Comparison of ENCODE assay signal across 16 cellular contexts in the genomic region with DNA sequence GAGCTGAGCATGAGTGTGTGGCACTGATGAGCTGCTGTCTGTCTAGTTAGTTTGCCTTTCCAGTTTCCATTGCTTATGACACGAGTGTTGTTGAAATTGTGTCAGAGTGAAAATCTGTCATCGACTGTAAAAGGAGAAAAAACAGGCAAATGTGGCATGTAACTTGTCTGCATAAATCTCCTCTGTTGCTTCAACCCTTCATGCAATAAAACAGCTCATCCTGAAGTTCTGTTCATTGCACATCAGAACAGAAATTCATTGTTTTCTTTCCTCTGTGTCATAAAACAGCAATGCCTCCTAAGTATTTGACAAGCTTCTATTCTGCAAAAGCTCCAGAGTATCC.
DNase-seq lines count a peak whose midpoint lies in the region; ATAC-seq and TF ChIP-seq lines count a peak whose summit lies in the region.
"Had no signal": no experiment of that assay in that cellular context is flagged by ENCODE, and none has a peak within 500 bp of the region (broad histone marks: within the 10 kb centered on the region; RNA-seq: fewer than 3 reads in every experiment).

No MANE protein-coding gene starts in this region.

- no peaks in the 10 kb centered on the region for H3K36me3 Mint-ChIP-seq in endodermal cell (ENCODE audit: low read depth)
- no peaks in the 10 kb centered on the region for H3K36me3 Mint-ChIP-seq in activated CD8-positive, alpha-beta memory T cell treated with anti-CD3 and anti-CD28 coated beads, Interleukin-2, amount 10 ng/mL, durations not matched to agents 7 days and 5 days
- H3K36me3 Mint-ChIP-seq: CD8-positive, alpha-beta memory T cell had no signal

- H3K14ac ChIP-seq in mesenchymal stem cell (ENCODE audit: low read length in 2 of 2), result no peak overlapping the region

- H3K27me3 ChIP-seq in GM23248 (replicated peaks; ENCODE audit: insufficient read depth) (no peaks in the 10 kb centered on the region), endodermal cell (ENCODE audit: control insufficient read depth, insufficient read depth, low read length, poor library complexity, severe bottlenecking) (no peaks in the 10 kb centered on the region), mesenchymal stem cell (ENCODE audit: control insufficient read depth in 1 of 2, insufficient read depth in 1 of 2, low read length in 2 of 2) (no peaks in the 10 kb centered on the region), skeletal muscle satellite cell (ENCODE audit: control insufficient read depth, insufficient read depth, low read length) (no peaks in the 10 kb centered on the region)
- H3K27me3 ChIP-seq: BLaER1, SJCRH30 had no signal

- no peak overlapping the region for H3K4me3 ChIP-seq in GM23248
- no peak overlapping the region for H3K4me3 ChIP-seq in endodermal cell (ENCODE audit: low read length)
- no peak overlapping the region for H3K4me3 ChIP-seq in mesenchymal stem cell (ENCODE audit: insufficient read depth in 1 of 2, low read depth in 1 of 2, low read length in 2 of 2)
- peak overlapping the region; percentile 7 for H3K4me3 ChIP-seq in skeletal muscle satellite cell (ENCODE audit: low read length)
- H3K4me3 ChIP-seq: BLaER1, K562, SJCRH30 had no signal

- H3K4me1 ChIP-seq in GM23248 (ENCODE audit: insufficient read depth) (peaks cover 75% of the 10 kb centered on the region), endodermal cell (ENCODE audit: control insufficient read depth, insufficient read depth, low read length) (no peaks in the 10 kb centered on the region), mesenchymal stem cell (ENCODE audit: control insufficient read depth, insufficient read depth, low read depth, low read length) (peaks cover 8% of the 10 kb centered on the region), skeletal muscle satellite cell (ENCODE audit: control insufficient read depth, insufficient read depth, low read length) (peaks cover 53% of the 10 kb centered on the region)
- H3K4me1 ChIP-seq: SJCRH30 had no signal

- no peak overlapping the region for H3K4me3 Mint-ChIP-seq in endodermal cell
- H3K4me3 Mint-ChIP-seq in activated CD8-positive, alpha-beta memory T cell treated with anti-CD3 and anti-CD28 coated beads, Interleukin-2, amount 10 ng/mL, durations not matched to agents 7 days and 5 days, result no peak overlapping the region
- H3K4me3 Mint-ChIP-seq: CD8-positive, alpha-beta memory T cell had no signal

- peak overlapping the region in 1 of 2 experiments; percentile 83 for H2BK12ac ChIP-seq in mesenchymal stem cell (ENCODE audit: low read length in 2 of 2)

- DNase-seq in GM23248 (peak; percentile 43), endodermal cell (no peak), mesenchymal stem cell (peak; percentile 74)
- no peak for DNase-seq in activated T-cell treated with anti-CD3 and anti-CD28 coated beads, Interleukin-2, amount 50 U/mL, for 1 hour
- DNase-seq in activated CD8-positive, alpha-beta memory T cell treated with anti-CD3 and anti-CD28 coated beads, Interleukin-2, amount 10 ng/mL, durations not matched to agents 7 days and 5 days, result no peak
- DNase-seq: CD8-positive, alpha-beta memory T cell; HCEC 1CT; NCI-H1092 treated with DMSO at 0.1 percent for 48 hours; NCI-H1694 treated with DMSO at 0.1 percent for 48 hours; SJCRH30 had no signal

- H3F3A ChIP-seq in GM23248 (ENCODE audit: insufficient read depth), result peaks cover 41% of the 10 kb centered on the region

- H3K36me3 ChIP-seq in GM23248 (ENCODE audit: low read depth) (no peaks in the 10 kb centered on the region), endodermal cell (ENCODE audit: control insufficient read depth, insufficient read depth, low read length) (no peaks in the 10 kb centered on the region), mesenchymal stem cell (ENCODE audit: control insufficient read depth in 1 of 2, insufficient read depth in 2 of 2, low read depth in 1 of 2, low read length in 2 of 2) (no peaks in the 10 kb centered on the region), skeletal muscle satellite cell (ENCODE audit: insufficient read depth, low read length) (no peaks in the 10 kb centered on the region)
- H3K36me3 ChIP-seq: BLaER1, SJCRH30 had no signal

- no peaks in the 10 kb centered on the region for H4K20me1 ChIP-seq in GM23248 (ENCODE audit: insufficient read depth)
- H4K20me1 ChIP-seq: BLaER1 had no signal

- H2AFZ ChIP-seq in GM23248 (no peak overlapping the region), mesenchymal stem cell (ENCODE audit: low read depth, low read length) (no peak overlapping the region)

- peak overlapping the region; percentile 10 to 78 for H3K4ac ChIP-seq in mesenchymal stem cell (ENCODE audit: low read depth in 1 of 2, low read length in 2 of 2)

- H3K4me2 ChIP-seq in GM23248 (ENCODE audit: unreplicated experiment) (no peak overlapping the region), mesenchymal stem cell (ENCODE audit: low read length, poor library complexity, severe bottlenecking) (no peak overlapping the region), skeletal muscle satellite cell (ENCODE audit: low read length) (peak overlapping the region; percentile 4)
- H3K4me2 ChIP-seq: BLaER1 had no signal

- no peaks in the 10 kb centered on the region for H3K79me2 ChIP-seq in GM23248 (ENCODE audit: insufficient read depth)

- peak overlapping the region; percentile 80 for H3K18ac ChIP-seq in mesenchymal stem cell (ENCODE audit: low read depth in 1 of 2, low read length in 2 of 2)

- H2BK5ac ChIP-seq in mesenchymal stem cell (ENCODE audit: low read depth, low read length, poor library complexity, severe bottlenecking), result no peak overlapping the region

- in situ Hi-C loops in GM23248 (cut with MboI), result no loop called here

- CTCF ChIA-PET in activated CD8-positive, alpha-beta memory T cell treated with anti-CD3 and anti-CD28 coated beads, Interleukin-2, amount 10 ng/mL, durations not matched to agents 7 days and 5 days (lab: Charles Lee), result no interaction called here

- H3K27ac ChIP-seq in GM23248 (no peak overlapping the region), endodermal cell (ENCODE audit: low read depth, low read length) (peak overlapping the region; percentile 15), mesenchymal stem cell (ENCODE audit: low read length, poor library complexity, severe bottlenecking) (no peak overlapping the region)
- H3K27ac ChIP-seq: BLaER1, HL-60, RWPE1, SJCRH30 had no signal

- ATAC-seq in GM18511 (IDR thresholded peaks at IDR 0.05; ENCODE audit: unreplicated experiment), result no peak
- ATAC-seq in activated CD8-positive, alpha-beta memory T cell treated with anti-CD3 and anti-CD28 coated beads, Interleukin-2, amount 10 ng/mL, durations not matched to agents 7 days and 5 days, result no peak
- ATAC-seq: K562 had no signal

- no peaks in the 10 kb centered on the region for H3K79me1 ChIP-seq in mesenchymal stem cell (replicated peaks; ENCODE audit: low read length, poor library complexity, severe bottlenecking)

- H3K27ac Mint-ChIP-seq in endodermal cell, result no peak overlapping the region
- no peak overlapping the region for H3K27ac Mint-ChIP-seq in activated CD8-positive, alpha-beta memory T cell treated with anti-CD3 and anti-CD28 coated beads, Interleukin-2, amount 10 ng/mL, durations not matched to agents 7 days and 5 days
- H3K27ac Mint-ChIP-seq: CD8-positive, alpha-beta memory T cell had no signal

- no peak overlapping the region for H2BK15ac ChIP-seq in mesenchymal stem cell (ENCODE audit: low read depth, poor library complexity, severe bottlenecking)

- no peaks in the 10 kb centered on the region for H3K9me2 ChIP-seq in GM23248 (ENCODE audit: insufficient read depth)

- WGBS in GM23248 (ENCODE audit: low coverage in 1 of 2, low lambda C conversion rate in 2 of 2, missing lambda C conversion rate in 2 of 2), 2 experiments, result 33 to 49% methylated on average over 2 of the region's 2 CpGs
- 83 to 88% methylated on average over 2 of the region's 2 CpGs for WGBS in endodermal cell (ENCODE audit: insufficient coverage in 1 of 2, insufficient read length in 1 of 2), 2 experiments
- 9% methylated on average over 1 of the region's 2 CpGs for WGBS in mesenchymal stem cell

- H4K91ac ChIP-seq in mesenchymal stem cell (ENCODE audit: low read length), result peak overlapping the region; percentile 3

- peaks cover 18% of the 10 kb centered on the region for H3K27me3 Mint-ChIP-seq in endodermal cell (ENCODE audit: insufficient read depth)
- H3K27me3 Mint-ChIP-seq in activated CD8-positive, alpha-beta memory T cell treated with anti-CD3 and anti-CD28 coated beads, Interleukin-2, amount 10 ng/mL, durations not matched to agents 7 days and 5 days, result no peaks in the 10 kb centered on the region
- H3K27me3 Mint-ChIP-seq: CD8-positive, alpha-beta memory T cell had no signal

- H2AK5ac ChIP-seq in mesenchymal stem cell (ENCODE audit: low read length, severe bottlenecking), result no peak overlapping the region

- no peak overlapping the region for H3K23ac ChIP-seq in mesenchymal stem cell (ENCODE audit: low read length in 2 of 2)

- TF ChIP-seq CTCF in endodermal cell (conservative IDR thresholded peaks at IDR 0.05), result no peak

- H3K9me3 ChIP-seq in GM23248 (ENCODE audit: low read depth) (no peaks in the 10 kb centered on the region), endodermal cell (ENCODE audit: control insufficient read depth, low read length) (no peaks in the 10 kb centered on the region), mesenchymal stem cell (ENCODE audit: control insufficient read depth, low read length) (no peaks in the 10 kb centered on the region), skeletal muscle satellite cell (replicated peaks; ENCODE audit: low read length) (no peaks in the 10 kb centered on the region)
- H3K9me3 ChIP-seq: BLaER1, SJCRH30 had no signal

- no peak overlapping the region for H2BK120ac ChIP-seq in mesenchymal stem cell (ENCODE audit: low read depth, low read length)

- H3K9ac ChIP-seq in GM23248, result no peak overlapping the region
- H3K9ac ChIP-seq in endodermal cell (ENCODE audit: extremely low read depth, low read length, poor library complexity, severe bottlenecking), result no peak overlapping the region
- no peak overlapping the region for H3K9ac ChIP-seq in mesenchymal stem cell (ENCODE audit: low read length)
- H3K9ac ChIP-seq in skeletal muscle satellite cell (ENCODE audit: low read depth, low read length), result no peak overlapping the region
- H3K9ac ChIP-seq: BLaER1 had no signal

- no peaks in the 10 kb centered on the region for H3K4me1 Mint-ChIP-seq in endodermal cell
- H3K4me1 Mint-ChIP-seq in activated CD8-positive, alpha-beta memory T cell treated with anti-CD3 and anti-CD28 coated beads, Interleukin-2, amount 10 ng/mL, durations not matched to agents 7 days and 5 days, result no peaks in the 10 kb centered on the region
- H3K4me1 Mint-ChIP-seq: CD8-positive, alpha-beta memory T cell had no signal

- no peaks in the 10 kb centered on the region for H3K9me3 Mint-ChIP-seq in endodermal cell
- H3K9me3 Mint-ChIP-seq in activated CD8-positive, alpha-beta memory T cell treated with anti-CD3 and anti-CD28 coated beads, Interleukin-2, amount 10 ng/mL, durations not matched to agents 7 days and 5 days (ENCODE audit: low read depth), result peaks cover 3% of the 10 kb centered on the region

- no peak overlapping the region for H4K8ac ChIP-seq in mesenchymal stem cell (ENCODE audit: low read length)

Comparison
In these comparisons a context has a peak if more than half of its experiments do, and no peak if none do; other contexts are left out.
1. DNase-seq: peak in GM23248 (single experiment) and mesenchymal stem cell (single experiment); none in endodermal cell (single experiment), activated T-cell treated with anti-CD3 and anti-CD28 coated beads, Interleukin-2, amount 50 U/mL, for 1 hour (single experiment) and activated CD8-positive, alpha-beta memory T cell treated with anti-CD3 and anti-CD28 coated beads, Interleukin-2, amount 10 ng/mL, durations not matched to agents 7 days and 5 days (single experiment).